Comparison of ENCODE assay signal across 15 cellular contexts in genomic region chr9:107173422-107174180, GRCh38.
DNase-seq lines count a peak whose midpoint lies in the region; ATAC-seq and TF ChIP-seq lines count a peak whose summit lies in the region.
"Had no signal": no experiment of that assay in that cellular context is flagged by ENCODE, and none has a peak within 500 bp of the region (broad histone marks: within the 10 kb centered on the region; RNA-seq: fewer than 3 reads in every experiment).

No MANE protein-coding gene starts in this region.

- no peaks in the 10 kb centered on the region for H4K20me1 ChIP-seq in GM23338 (replicated peaks; ENCODE audit: insufficient read depth)

- H3K9me2 ChIP-seq in GM23338 (ENCODE audit: insufficient read depth) = no peaks in the 10 kb centered on the region

- H3K36me3 Mint-ChIP-seq in T-helper 2 cell treated with Interferon-gamma antibody and Interleukin-4, amounts not matched to agents 5 μg/mL and 100 μg/mL, for 36 hours (ENCODE audit: low read depth) = no peaks in the 10 kb centered on the region
- H3K36me3 Mint-ChIP-seq in GM23338 (ENCODE audit: low read depth) = no peaks in the 10 kb centered on the region; the same call in 2 of the 3 replicates

- H3K4me3 ChIP-seq in GM12865 (ENCODE audit: low read depth, low read length) (no peak overlapping the region), GM23338 (no peak overlapping the region), psoas muscle (no peak overlapping the region)
- H3K4me3 ChIP-seq: K562, right atrium auricular region had no signal

- H3K27me3 Mint-ChIP-seq in T-helper 2 cell treated with Interferon-gamma antibody and Interleukin-4, amounts not matched to agents 5 μg/mL and 100 μg/mL, for 36 hours (ENCODE audit: low read depth) = peaks cover 3% of the 10 kb centered on the region
- peaks cover 4% of the 10 kb centered on the region for H3K27me3 Mint-ChIP-seq in GM23338 (ENCODE audit: insufficient read depth, low read depth, poor library complexity)

- no peak overlapping the region for H3K27ac Mint-ChIP-seq in T-helper 2 cell treated with Interferon-gamma antibody and Interleukin-4, amounts not matched to agents 5 μg/mL and 100 μg/mL, for 36 hours
- no peak overlapping the region for H3K27ac Mint-ChIP-seq in GM23338
- H3K27ac Mint-ChIP-seq: activated CD8-positive, alpha-beta T cell treated with anti-CD3 and anti-CD28 coated beads, Interleukin-2, amount 10 ng/mL, durations not matched to agents 7 days and 5 days had no signal

- no peak overlapping the region for H3K4me3 Mint-ChIP-seq in T-helper 2 cell treated with Interferon-gamma antibody and Interleukin-4, amounts not matched to agents 5 μg/mL and 100 μg/mL, for 36 hours
- no peak overlapping the region for H3K4me3 Mint-ChIP-seq in GM23338
- H3K4me3 Mint-ChIP-seq: activated CD8-positive, alpha-beta T cell treated with anti-CD3 and anti-CD28 coated beads, Interleukin-2, amount 10 ng/mL, durations not matched to agents 7 days and 5 days had no signal

- no peaks in the 10 kb centered on the region for H3K9me3 ChIP-seq in psoas muscle
- H3K9me3 ChIP-seq: Caco-2, right atrium auricular region had no signal

- ATAC-seq in GM19025 (IDR thresholded peaks at IDR 0.05; ENCODE audit: low read depth, unreplicated experiment) = peak; percentile 2
- ATAC-seq in left colon = peak; percentile 7
- no peak for ATAC-seq in HG03457 (IDR thresholded peaks at IDR 0.05; ENCODE audit: unreplicated experiment)
- no peak for ATAC-seq in GM23338
- no peak for ATAC-seq in psoas muscle
- ATAC-seq: activated CD8-positive, alpha-beta T cell treated with anti-CD3 and anti-CD28 coated beads, Interleukin-2, amount 10 ng/mL, durations not matched to agents 7 days and 5 days; K562 had no signal

- no peak overlapping the region for H3K4me2 ChIP-seq in GM23338

- H3K36me3 ChIP-seq in GM23338 (ENCODE audit: insufficient read depth) (no peaks in the 10 kb centered on the region), psoas muscle (ENCODE audit: insufficient read depth in 1 of 2, low read depth in 1 of 2) (no peaks in the 10 kb centered on the region)
- H3K36me3 ChIP-seq: right atrium auricular region had no signal

- 87 to 92% (median 90%) methylated on average over 7 of the region's 7 CpGs for WGBS in psoas muscle, 3 donors

- peaks cover 17% of the 10 kb centered on the region for H3K4me1 Mint-ChIP-seq in T-helper 2 cell treated with Interferon-gamma antibody and Interleukin-4, amounts not matched to agents 5 μg/mL and 100 μg/mL, for 36 hours (ENCODE audit: low read depth)
- H3K4me1 Mint-ChIP-seq in GM23338 = peaks cover 15% of the 10 kb centered on the region

- intact Hi-C loops in left colon (cut with DNase I, micrococcal nuclease) (no loop called here), psoas muscle (cut with DNase I) (loop anchor here (5.0 to 10.0 kb wide), 2 partner anchors 36 to 309 kb away; partner anchors contain the start of gene ZNF462 (in 2 of the 2))

- DNase-seq in GM12865 (ENCODE audit: low read depth) (peak; percentile 45), left colon (no peak), GM23338 (ENCODE audit: low spot score) (no peak), psoas muscle (no peak), NCI-H1436 treated with DMSO at 0.1 percent for 48 hours (lab: John Stamatoyannopoulos, UW) (no peak)
- DNase-seq in T-helper 2 cell treated with Interferon-gamma antibody and Interleukin-4, amounts not matched to agents 5 μg/mL and 100 μg/mL, for 36 hours (ENCODE audit: low spot score) = peak; percentile 21
- DNase-seq: activated CD8-positive, alpha-beta T cell treated with anti-CD3 and anti-CD28 coated beads, Interleukin-2, amount 10 ng/mL, durations not matched to agents 7 days and 5 days; Caco-2; NCI-H1092; NCI-H82 had no signal

- no peaks in the 10 kb centered on the region for H3K27me3 ChIP-seq in GM23338 (ENCODE audit: insufficient read depth)
- no peaks in the 10 kb centered on the region for H3K27me3 ChIP-seq in psoas muscle (ENCODE audit: insufficient read depth in 3 of 3, low read length in 2 of 3)
- H3K27me3 ChIP-seq: right atrium auricular region had no signal

- TF ChIP-seq CTCF in GM12865 (IDR thresholded peaks at IDR 0.05; ENCODE audit: insufficient read depth, low read depth, low read length, missing control alignments) (no peak), GM23338 (conservative IDR thresholded peaks at IDR 0.05; ENCODE audit: low read depth in 2 of 2) (no peak), psoas muscle (IDR thresholded peaks at IDR 0.05) (no peak)

- H3K27ac ChIP-seq in GM23338 (ENCODE audit: low read depth) (no peak overlapping the region), psoas muscle (no peak overlapping the region)
- H3K27ac ChIP-seq: HL-60 had no signal

- H3K4me1 ChIP-seq in GM23338 (ENCODE audit: insufficient read depth) (peaks cover 8% of the 10 kb centered on the region), psoas muscle (peaks cover 39% of the 10 kb centered on the region)

- no peaks in the 10 kb centered on the region for H3F3A ChIP-seq in GM23338 (replicated peaks; ENCODE audit: low read depth)

- H3K9me3 Mint-ChIP-seq in T-helper 2 cell treated with Interferon-gamma antibody and Interleukin-4, amounts not matched to agents 5 μg/mL and 100 μg/mL, for 36 hours = no peaks in the 10 kb centered on the region
- no peaks in the 10 kb centered on the region for H3K9me3 Mint-ChIP-seq in GM23338

- H2AFZ ChIP-seq in GM23338 = no peak overlapping the region

- no peaks in the 10 kb centered on the region for H3K79me2 ChIP-seq in GM23338 (replicated peaks; ENCODE audit: insufficient read depth)

TF ChIP-seq in GM23338, 12 proteins besides CTCF, POLR2A, EP300 and RAD21 (continues in another document):
- TF ChIP-seq REST (IDR thresholded peaks at IDR 0.05; ENCODE audit: unreplicated experiment) (no peak), NANOG (IDR thresholded peaks at IDR 0.05; ENCODE audit: borderline replicate concordance) (no peak)

Comparison
In these comparisons a context has a peak if more than half of its experiments do, and no peak if none do; other contexts are left out.
1. DNase-seq: peak in GM12865 (single experiment) and T-helper 2 cell treated with Interferon-gamma antibody and Interleukin-4, amounts not matched to agents 5 μg/mL and 100 μg/mL, for 36 hours (single experiment); none in left colon (0 of 2), GM23338 (single experiment), psoas muscle (0 of 2) and NCI-H1436 treated with DMSO at 0.1 percent for 48 hours (single experiment).
2. ATAC-seq: peak in GM19025 (single experiment) and left colon (single experiment); none in HG03457 (single experiment), GM23338 (single experiment) and psoas muscle (0 of 4).
3. intact Hi-C loops: an anchor here in psoas muscle (5.0 to 10.0 kb wide); none called in left colon.